23 cellular contexts compared by ENCODE assay signal in genomic region chr1:211642870-211643269, GRCh38. TPM values are rescaled to one million over a fixed set of nuclear protein-coding genes. Genes with fewer than 3 reads are reported as not detected.
DNase-seq lines count a peak whose midpoint lies in the region; ATAC-seq and TF ChIP-seq lines count a peak whose summit lies in the region.
"Had no signal": no experiment of that assay in that cellular context is flagged by ENCODE, and none has a peak within 500 bp of the region (broad histone marks: within the 10 kb centered on the region; RNA-seq: fewer than 3 reads in every experiment).

No MANE protein-coding gene starts in this region.

- H3K27ac ChIP-seq in breast epithelium (peak overlapping the region; percentile 76 to 81), brain microvascular endothelial cell (no peak overlapping the region)
- H3K27ac ChIP-seq: SJCRH30 had no signal

- no peak for TF ChIP-seq POLR2A in breast epithelium (IDR thresholded peaks at IDR 0.05)

- peaks cover 3 to 9% of the 10 kb centered on the region in 2 donors for H3K27me3 Mint-ChIP-seq in natural killer cell (ENCODE audit: low read depth in 2 of 2)

- in situ Hi-C loops in brain microvascular endothelial cell (cut with HindIII; ENCODE audit: low pct_ligation_motif_present, low sequenced_read_pairs): no loop called here

- no peak overlapping the region for H3K27ac Mint-ChIP-seq in natural killer cell

- H3K4me1 ChIP-seq in breast epithelium: no peaks in the 10 kb centered on the region

- H3K36me3 ChIP-seq in breast epithelium: no peaks in the 10 kb centered on the region
- H3K36me3 ChIP-seq in brain microvascular endothelial cell (replicated peaks): no peaks in the 10 kb centered on the region
- H3K36me3 ChIP-seq: SJCRH30, transverse colon had no signal

- ATAC-seq in Right ventricle myocardium inferior: no peak
- ATAC-seq in left ventricle myocardium superior: no peak
- no peak for ATAC-seq in natural killer cell
- ATAC-seq in GM21447 (IDR thresholded peaks at IDR 0.05; ENCODE audit: unreplicated experiment): no peak
- ATAC-seq in HG03442 (IDR thresholded peaks at IDR 0.05; ENCODE audit: unreplicated experiment): no peak
- ATAC-seq: activated CD4-positive, CD25-positive, alpha-beta regulatory T cell treated with anti-CD3 and anti-CD28 coated beads, Interleukin-2, amount 50 U/mL, for 24 hours had no signal

- H3K27me3 ChIP-seq in breast epithelium (no peaks in the 10 kb centered on the region), brain microvascular endothelial cell (replicated peaks) (no peaks in the 10 kb centered on the region)
- H3K27me3 ChIP-seq: SJCRH30, transverse colon had no signal

- peak overlapping the region; percentile 13 for H3K4me3 Mint-ChIP-seq in natural killer cell
- H3K4me3 Mint-ChIP-seq: neural crest cell had no signal

- peaks cover 9 to 16% of the 10 kb centered on the region in 2 donors for H3K4me1 Mint-ChIP-seq in natural killer cell
- H3K4me1 Mint-ChIP-seq: neural crest cell had no signal

- H3K9me3 ChIP-seq in breast epithelium: no peaks in the 10 kb centered on the region
- H3K9me3 ChIP-seq: SJCRH30, transverse colon had no signal

- H3K36me3 Mint-ChIP-seq in natural killer cell: no peaks in the 10 kb centered on the region

- no peaks in the 10 kb centered on the region for H3K9me3 Mint-ChIP-seq in natural killer cell
- H3K9me3 Mint-ChIP-seq: neural crest cell had no signal

- no peak for TF ChIP-seq CTCF in breast epithelium (IDR thresholded peaks at IDR 0.05)
- no peak for TF ChIP-seq CTCF in natural killer cell (IDR thresholded peaks at IDR 0.05)
- TF ChIP-seq CTCF in brain microvascular endothelial cell (IDR thresholded peaks at IDR 0.05; ENCODE audit: low read depth, low read length, missing control alignments): no peak

- H3K4me3 ChIP-seq in breast epithelium (no peak overlapping the region), brain microvascular endothelial cell (ENCODE audit: low read depth, low read length) (no peak overlapping the region)
- H3K4me3 ChIP-seq: SJCRH30, transverse colon had no signal

- intact Hi-C loops in Right ventricle myocardium inferior (cut with DNase I) (no loop called here), left ventricle myocardium superior (cut with micrococcal nuclease) (no loop called here), breast epithelium (cut with DNase I; ENCODE audit: low total_unique reads) (no loop called here), natural killer cell (cut with micrococcal nuclease) (no loop called here)

- DNase-seq in Right ventricle myocardium inferior (ENCODE audit: missing footprints) (peak; percentile 56), left ventricle myocardium superior (no peak), breast epithelium (ENCODE audit: low spot score in 2 of 2) (no peak), natural killer cell (no peak), globus pallidus (ENCODE audit: low spot score) (no peak), brain microvascular endothelial cell (no peak)
- DNase-seq: activated gamma-delta T cell; hippocampal formation; islet precursor cell; KBM-7; midbrain; NCI-H1048; NCI-H2081 treated with DMSO at 0.1 percent for 48 hours; NCI-H524; stimulated activated CD4-positive, alpha-beta T cell treated with anti-CD3 and anti-CD28 coated beads, Interleukin-15, amount 100 ng/mL, for 24 hours; stimulated activated naive CD4-positive, alpha-beta T cell treated with Interleukin-2 at 50 U/mL for 16 hours; T1000; transverse colon had no signal

RNA-seq across cellular contexts. Expression of gene NEK2, which starts 32.6 kb away (rescaled TPM):
- total RNA-seq in Right ventricle myocardium inferior: 0.32 TPM
- 0.25 TPM for total RNA-seq in left ventricle myocardium superior
- total RNA-seq in breast epithelium: 1 to 10 TPM in 1 of 3 donors, not detected in 2; 1.8 TPM
- total RNA-seq in natural killer cell: 1 to 10 TPM in 1 of 3 donors, under 1 TPM in 2; 0.78 to 1.0 (median 0.99) TPM
